1 cellular context compared by ENCODE assay signal in genomic region chr1:169550294-169550693, GRCh38.
A peak's percentile ranks its signal among the peaks of the same experiment; 100 is the strongest.
TF ChIP-seq lines count a peak whose summit lies in the region.

No MANE protein-coding gene starts in this region.

TF ChIP-seq in HepG2, 621 proteins besides CTCF, POLR2A, EP300 and RAD21 (continued from another document):
- TF ChIP-seq FUBP1 (CRISPR knock-in tag; IDR thresholded peaks at IDR 0.05; ENCODE audit: borderline replicate concordance) = no peak
- TF ChIP-seq ZNF547 (CRISPR knock-in tag; IDR thresholded peaks at IDR 0.05) = no peak
- TF ChIP-seq, protein P1, sequence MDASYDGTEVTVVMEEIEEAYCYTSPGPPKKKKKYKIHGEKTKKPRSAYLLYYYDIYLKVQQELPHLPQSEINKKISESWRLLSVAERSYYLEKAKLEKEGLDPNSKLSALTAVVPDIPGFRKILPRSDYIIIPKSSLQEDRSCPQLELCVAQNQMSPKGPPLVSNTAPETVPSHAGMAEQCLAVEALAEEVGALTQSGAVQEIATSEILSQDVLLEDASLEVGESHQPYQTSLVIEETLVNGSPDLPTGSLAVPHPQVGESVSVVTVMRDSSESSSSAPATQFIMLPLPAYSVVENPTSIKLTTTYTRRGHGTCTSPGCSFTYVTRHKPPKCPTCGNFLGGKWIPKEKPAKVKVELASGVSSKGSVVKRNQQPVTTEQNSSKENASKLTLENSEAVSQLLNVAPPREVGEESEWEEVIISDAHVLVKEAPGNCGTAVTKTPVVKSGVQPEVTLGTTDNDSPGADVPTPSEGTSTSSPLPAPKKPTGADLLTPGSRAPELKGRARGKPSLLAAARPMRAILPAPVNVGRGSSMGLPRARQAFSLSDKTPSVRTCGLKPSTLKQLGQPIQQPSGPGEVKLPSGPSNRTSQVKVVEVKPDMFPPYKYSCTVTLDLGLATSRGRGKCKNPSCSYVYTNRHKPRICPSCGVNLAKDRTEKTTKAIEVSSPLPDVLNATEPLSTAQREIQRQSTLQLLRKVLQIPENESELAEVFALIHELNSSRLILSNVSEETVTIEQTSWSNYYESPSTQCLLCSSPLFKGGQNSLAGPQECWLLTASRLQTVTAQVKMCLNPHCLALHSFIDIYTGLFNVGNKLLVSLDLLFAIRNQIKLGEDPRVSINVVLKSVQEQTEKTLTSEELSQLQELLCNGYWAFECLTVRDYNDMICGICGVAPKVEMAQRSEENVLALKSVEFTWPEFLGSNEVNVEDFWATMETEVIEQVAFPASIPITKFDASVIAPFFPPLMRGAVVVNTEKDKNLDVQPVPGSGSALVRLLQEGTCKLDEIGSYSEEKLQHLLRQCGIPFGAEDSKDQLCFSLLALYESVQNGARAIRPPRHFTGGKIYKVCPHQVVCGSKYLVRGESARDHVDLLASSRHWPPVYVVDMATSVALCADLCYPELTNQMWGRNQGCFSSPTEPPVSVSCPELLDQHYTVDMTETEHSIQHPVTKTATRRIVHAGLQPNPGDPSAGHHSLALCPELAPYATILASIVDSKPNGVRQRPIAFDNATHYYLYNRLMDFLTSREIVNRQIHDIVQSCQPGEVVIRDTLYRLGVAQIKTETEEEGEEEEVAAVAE (CRISPR knock-in tag; IDR thresholded peaks at IDR 0.05; ENCODE audit: borderline replicate concordance) = no peak
- peak; percentile 67 for TF ChIP-seq STAG1 (CRISPR knock-in tag; IDR thresholded peaks at IDR 0.05)
- TF ChIP-seq SMC3 (IDR thresholded peaks at IDR 0.05; ENCODE audit: low read length) = peak; percentile 69; the same call in 1 of the 2 replicates
- TF ChIP-seq LRRFIP1 (CRISPR knock-in tag; conservative IDR thresholded peaks at IDR 0.05) = no peak
